16 cellular contexts compared by ENCODE assay signal in the genomic region with DNA sequence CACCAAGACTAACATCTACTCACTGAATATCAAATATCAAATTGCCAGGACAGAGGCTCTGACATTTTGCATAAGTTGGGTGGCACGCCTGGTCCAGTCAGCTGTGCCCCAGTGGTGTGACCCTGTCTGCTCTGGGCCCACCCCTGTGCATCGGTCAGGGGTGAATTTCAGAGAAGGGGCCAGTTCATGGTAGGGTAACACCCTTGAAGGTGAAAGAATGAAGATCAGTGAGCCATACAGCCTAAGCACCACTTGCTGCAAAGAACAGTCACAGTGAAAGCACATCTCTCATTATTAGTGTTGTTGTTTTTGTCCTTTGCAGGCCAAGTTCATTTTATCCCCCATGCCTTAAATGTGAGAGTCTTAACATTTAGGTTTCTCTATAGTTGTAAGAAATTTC.
A peak's percentile ranks its signal among the peaks of the same experiment; 100 is the strongest.
DNase-seq lines count a peak whose midpoint lies in the region; ATAC-seq and TF ChIP-seq lines count a peak whose summit lies in the region.
"Had no signal": no experiment of that assay in that cellular context is flagged by ENCODE, and none has a peak within 500 bp of the region (broad histone marks: within the 10 kb centered on the region; RNA-seq: fewer than 3 reads in every experiment).

No MANE protein-coding gene starts in this region.

- no peaks in the 10 kb centered on the region for H3K36me3 ChIP-seq in OCI-LY3 (replicated peaks; ENCODE audit: low read depth, low read length)
- H3K36me3 ChIP-seq: BLaER1 treated with 17β-estradiol and CSF1 and Interleukin-3, amounts not matched to agents 10 nM and 100 nM; HAP-1 had no signal

- H3K4me3 ChIP-seq in OCI-LY3 (ENCODE audit: low read length), result no peak overlapping the region
- H3K4me3 ChIP-seq: BLaER1 treated with 17β-estradiol and CSF1 and Interleukin-3, amounts not matched to agents 10 nM and 100 nM; GM23248; HAP-1 had no signal

- no peak for TF ChIP-seq CTCF in OCI-LY3 (IDR thresholded peaks at IDR 0.05; ENCODE audit: low read depth, low read length)

- H3K27ac ChIP-seq in OCI-LY3 (ENCODE audit: low read length), result no peak overlapping the region
- H3K27ac ChIP-seq: BLaER1 treated with 17β-estradiol and CSF1 and Interleukin-3, amounts not matched to agents 10 nM and 100 nM; GM23248 had no signal

- peak overlapping the region; percentile 22; the same call in 1 of the 2 replicates for H3K4me2 ChIP-seq in OCI-LY3 (ENCODE audit: low read length)
- H3K4me2 ChIP-seq: BLaER1 treated with 17β-estradiol and CSF1 and Interleukin-3, amounts not matched to agents 10 nM and 100 nM had no signal

- H3K79me2 ChIP-seq in OCI-LY3 (ENCODE audit: low read length), result no peaks in the 10 kb centered on the region

- DNase-seq in cerebellum (ENCODE audit: low spot score), result no peak
- DNase-seq: Calu3; CD8-positive, alpha-beta T cell; DMS79 treated with DMSO at 0.1 percent for 48 hours; GF-D8; GM23248; Kasumi-1; KBM-7 had no signal

- peak; percentile 74 for ATAC-seq in GM18861 (IDR thresholded peaks at IDR 0.05; ENCODE audit: unreplicated experiment)
- ATAC-seq in HG02588 (IDR thresholded peaks at IDR 0.05; ENCODE audit: unreplicated experiment), result peak; percentile 66
- ATAC-seq in GM21526 (IDR thresholded peaks at IDR 0.05; ENCODE audit: low FRiP score, unreplicated experiment), result no peak
- no peak for ATAC-seq in GM19023 (IDR thresholded peaks at IDR 0.05; ENCODE audit: unreplicated experiment)
- ATAC-seq: CD8-positive, alpha-beta T cell; HepG2 had no signal

- H2AFZ ChIP-seq in OCI-LY3 (ENCODE audit: low read depth, low read length), result no peak overlapping the region
- H2AFZ ChIP-seq: GM23248 had no signal

- no peaks in the 10 kb centered on the region for H3K27me3 ChIP-seq in OCI-LY3 (ENCODE audit: low read depth, low read length)
- H3K27me3 ChIP-seq: BLaER1 treated with 17β-estradiol and CSF1 and Interleukin-3, amounts not matched to agents 10 nM and 100 nM had no signal

- H4K20me1 ChIP-seq in OCI-LY3 (ENCODE audit: insufficient read depth, low read length), result no peaks in the 10 kb centered on the region
- H4K20me1 ChIP-seq: BLaER1 treated with 17β-estradiol and CSF1 and Interleukin-3, amounts not matched to agents 10 nM and 100 nM had no signal

- no peaks in the 10 kb centered on the region for H3K9me3 ChIP-seq in OCI-LY3 (ENCODE audit: insufficient read depth, low read length)
- H3K9me3 ChIP-seq: BLaER1 treated with 17β-estradiol and CSF1 and Interleukin-3, amounts not matched to agents 10 nM and 100 nM; HAP-1 had no signal

- H3K9ac ChIP-seq in OCI-LY3 (ENCODE audit: low read length), result no peak overlapping the region
- H3K9ac ChIP-seq: BLaER1 treated with 17β-estradiol and CSF1 and Interleukin-3, amounts not matched to agents 10 nM and 100 nM; GM23248 had no signal

- peaks cover 17% of the 10 kb centered on the region for H3K4me1 ChIP-seq in OCI-LY3 (ENCODE audit: low read length)
- H3K4me1 ChIP-seq: BLaER1 treated with 17β-estradiol and CSF1 and Interleukin-3, amounts not matched to agents 10 nM and 100 nM had no signal

Comparison
In these comparisons a context has a peak if more than half of its experiments do, and no peak if none do; other contexts are left out.
1. ATAC-seq: peak in GM18861 (single experiment) and HG02588 (single experiment); none in GM21526 (single experiment) and GM19023 (single experiment).